In genomic region chr10:66828957-66829356, GRCh38 we compare ENCODE assay signal across 19 cellular contexts.
A peak's percentile ranks its signal among the peaks of the same experiment; 100 is the strongest.
DNase-seq lines count a peak whose midpoint lies in the region; ATAC-seq and TF ChIP-seq lines count a peak whose summit lies in the region.
"Had no signal": no experiment of that assay in that cellular context is flagged by ENCODE, and none has a peak within 500 bp of the region (broad histone marks: within the 10 kb centered on the region; RNA-seq: fewer than 3 reads in every experiment).

No MANE protein-coding gene starts in this region.

- intact Hi-C loops in mammary epithelial cell (cut with micrococcal nuclease) = no loop called here
- intact Hi-C loops in breast epithelium (cut with DNase I; ENCODE audit: low total_unique reads) = no loop called here
- intact Hi-C loops in lower lobe of right lung (cut with DNase I) = no loop called here
- intact Hi-C loops in activated naive CD4-positive, alpha-beta T cell treated with anti-CD3 and anti-CD28 coated beads for 36 hours (cut with micrococcal nuclease) = no loop called here

- no peak overlapping the region for H2AFZ ChIP-seq in mammary epithelial cell (ENCODE audit: low read depth, low read length)

- TF ChIP-seq CTCF in mammary epithelial cell (conservative IDR thresholded peaks at IDR 0.05 in 1 of 2, IDR thresholded peaks at IDR 0.05 in 1 of 2; ENCODE audit: extremely low read depth in 1 of 2, insufficient read depth in 1 of 2, low read depth in 1 of 2, low read length in 2 of 2) = no peak
- no peak for TF ChIP-seq CTCF in breast epithelium (IDR thresholded peaks at IDR 0.05)
- TF ChIP-seq CTCF in astrocyte of the spinal cord (IDR thresholded peaks at IDR 0.05; ENCODE audit: low read depth, low read length) = no peak
- no peak for TF ChIP-seq CTCF in lower lobe of right lung (IDR thresholded peaks at IDR 0.05)

- no TSS peak for BruUV-seq in mammary epithelial cell (replicated peaks; lab: Mats Ljungman, UMichigan)

- dilution Hi-C loops in mammary epithelial cell (cut with HindIII; ENCODE audit: low sequenced_read_pairs) = no loop called here

- H3K36me3 Mint-ChIP-seq in activated T-cell treated with anti-CD3 and anti-CD28 coated beads, Interleukin-2, amount 50 U/mL, for 24 hours (ENCODE audit: low read depth) = no peaks in the 10 kb centered on the region
- H3K36me3 Mint-ChIP-seq in activated naive CD8-positive, alpha-beta T cell treated with anti-CD3 and anti-CD28 coated beads for 36 hours = no peaks in the 10 kb centered on the region
- no peaks in the 10 kb centered on the region for H3K36me3 Mint-ChIP-seq in activated naive CD4-positive, alpha-beta T cell treated with anti-CD3 and anti-CD28 coated beads for 36 hours (ENCODE audit: low read depth)
- H3K36me3 Mint-ChIP-seq: CD8-positive, alpha-beta T cell had no signal

- no peak overlapping the region for H3K9ac ChIP-seq in mammary epithelial cell (ENCODE audit: insufficient read depth, low read length)

- peaks cover 4% of the 10 kb centered on the region for H3K9me3 Mint-ChIP-seq in activated T-cell treated with anti-CD3 and anti-CD28 coated beads, Interleukin-2, amount 50 U/mL, for 24 hours
- no peaks in the 10 kb centered on the region for H3K9me3 Mint-ChIP-seq in activated naive CD8-positive, alpha-beta T cell treated with anti-CD3 and anti-CD28 coated beads for 36 hours
- no peaks in the 10 kb centered on the region for H3K9me3 Mint-ChIP-seq in activated naive CD4-positive, alpha-beta T cell treated with anti-CD3 and anti-CD28 coated beads for 36 hours

- no peaks in the 10 kb centered on the region for H3K4me1 Mint-ChIP-seq in activated T-cell treated with anti-CD3 and anti-CD28 coated beads, Interleukin-2, amount 50 U/mL, for 24 hours (ENCODE audit: low read depth)
- no peaks in the 10 kb centered on the region for H3K4me1 Mint-ChIP-seq in activated naive CD8-positive, alpha-beta T cell treated with anti-CD3 and anti-CD28 coated beads for 36 hours
- H3K4me1 Mint-ChIP-seq in activated naive CD4-positive, alpha-beta T cell treated with anti-CD3 and anti-CD28 coated beads for 36 hours (ENCODE audit: low read depth) = no peaks in the 10 kb centered on the region

- H3K4me3 ChIP-seq in mammary epithelial cell (replicated peaks in 1 of 3; ENCODE audit: insufficient read depth in 1 of 3, low read depth in 2 of 3, low read length in 3 of 3) (no peak overlapping the region), breast epithelium (no peak overlapping the region), astrocyte of the spinal cord (ENCODE audit: low read depth, low read length) (no peak overlapping the region), lower lobe of right lung (no peak overlapping the region)

- H3K79me2 ChIP-seq in mammary epithelial cell (ENCODE audit: insufficient read depth, low read length) = no peaks in the 10 kb centered on the region

- in situ Hi-C loops in mammary epithelial cell (cut with MboI; ENCODE audit: low sequenced_read_pairs in 2 of 2) = no loop called here
- in situ Hi-C loops in astrocyte of the spinal cord (cut with HindIII; ENCODE audit: low sequenced_read_pairs) = no loop called here

- no peaks in the 10 kb centered on the region for H3K36me3 ChIP-seq in mammary epithelial cell (ENCODE audit: insufficient read depth, low read length)
- no peaks in the 10 kb centered on the region for H3K36me3 ChIP-seq in breast epithelium
- no peaks in the 10 kb centered on the region for H3K36me3 ChIP-seq in lower lobe of right lung

- H3K27ac Mint-ChIP-seq in activated T-cell treated with anti-CD3 and anti-CD28 coated beads, Interleukin-2, amount 50 U/mL, for 24 hours = no peak overlapping the region
- no peak overlapping the region for H3K27ac Mint-ChIP-seq in activated naive CD8-positive, alpha-beta T cell treated with anti-CD3 and anti-CD28 coated beads for 36 hours
- no peak overlapping the region for H3K27ac Mint-ChIP-seq in activated naive CD4-positive, alpha-beta T cell treated with anti-CD3 and anti-CD28 coated beads for 36 hours
- H3K27ac Mint-ChIP-seq: CD8-positive, alpha-beta T cell; IgD-negative memory B cell had no signal

- no peaks in the 10 kb centered on the region for H4K20me1 ChIP-seq in mammary epithelial cell (ENCODE audit: insufficient read depth, low read length)

- CTCF ChIA-PET in mammary epithelial cell (lab: Charles Lee; ENCODE audit: low non-redundant PET) = no interaction called here
- CTCF ChIA-PET in HEK293T (lab: Yijun Ruan, JAX) = no interaction called here
- CTCF ChIA-PET in activated naive CD4-positive, alpha-beta T cell treated with anti-CD3 and anti-CD28 coated beads for 36 hours (lab: Charles Lee) = no interaction called here

- no peak overlapping the region for H3K27ac ChIP-seq in mammary epithelial cell (ENCODE audit: insufficient read depth, low read depth, low read length)
- no peak overlapping the region for H3K27ac ChIP-seq in breast epithelium
- no peak overlapping the region for H3K27ac ChIP-seq in lower lobe of right lung

- ATAC-seq in lower lobe of right lung = peak; percentile 51 to 75
- ATAC-seq: CD8-positive, alpha-beta T cell had no signal

- H3K27me3 ChIP-seq in mammary epithelial cell (ENCODE audit: insufficient read depth, low read length) (no peaks in the 10 kb centered on the region), breast epithelium (no peaks in the 10 kb centered on the region), lower lobe of right lung (ENCODE audit: low read depth) (no peaks in the 10 kb centered on the region)

- DNase-seq in mammary epithelial cell (peak; percentile 53), breast epithelium (ENCODE audit: low spot score in 2 of 2) (no peak), astrocyte of the spinal cord (ENCODE audit: low read depth, low spot score) (peak; percentile 18), lower lobe of right lung (no peak), HEK293T (ENCODE audit: extremely low spot score) (no peak)
- DNase-seq in activated T-cell treated with anti-CD3 and anti-CD28 coated beads, Interleukin-2, amount 50 U/mL, for 24 hours = no peak
- no peak for DNase-seq in activated naive CD8-positive, alpha-beta T cell treated with anti-CD3 and anti-CD28 coated beads for 36 hours
- DNase-seq in activated naive CD4-positive, alpha-beta T cell treated with anti-CD3 and anti-CD28 coated beads for 36 hours = no peak
- DNase-seq: 8988T; CD8-positive, alpha-beta T cell; DMS79 treated with DMSO at 0.1 percent for 48 hours; H7; Kasumi-1; NCI-H1417 treated with DMSO at 0.1 percent for 48 hours; NCI-H1930; NCI-H69; NK-92 treated with Interleukin-12 subunit alpha and Interleukin-12 subunit beta, amount 100 ng/mL, for 24 hours; RPMI8226 had no signal

- H3K27me3 Mint-ChIP-seq in activated T-cell treated with anti-CD3 and anti-CD28 coated beads, Interleukin-2, amount 50 U/mL, for 24 hours = no peaks in the 10 kb centered on the region
- no peaks in the 10 kb centered on the region for H3K27me3 Mint-ChIP-seq in activated naive CD8-positive, alpha-beta T cell treated with anti-CD3 and anti-CD28 coated beads for 36 hours
- H3K27me3 Mint-ChIP-seq in activated naive CD4-positive, alpha-beta T cell treated with anti-CD3 and anti-CD28 coated beads for 36 hours (ENCODE audit: low read depth) = no peaks in the 10 kb centered on the region
- H3K27me3 Mint-ChIP-seq: IgD-negative memory B cell had no signal

- 96% methylated on average over 2 of the region's 2 CpGs for WGBS in mammary epithelial cell (ENCODE audit: low coverage, missing lambda C conversion rate)

- no peaks in the 10 kb centered on the region for H3K9me3 ChIP-seq in mammary epithelial cell (replicated peaks; ENCODE audit: insufficient read depth, low read length)
- H3K9me3 ChIP-seq in breast epithelium = no peaks in the 10 kb centered on the region
- H3K9me3 ChIP-seq in lower lobe of right lung = no peaks in the 10 kb centered on the region

- POLR2A ChIA-PET in HEK293T (lab: Yijun Ruan, JAX) = no interaction called here

- no peak for TF ChIP-seq POLR2A in breast epithelium (IDR thresholded peaks at IDR 0.05)

- no peak overlapping the region for H3K4me3 Mint-ChIP-seq in activated T-cell treated with anti-CD3 and anti-CD28 coated beads, Interleukin-2, amount 50 U/mL, for 24 hours
- H3K4me3 Mint-ChIP-seq in activated naive CD8-positive, alpha-beta T cell treated with anti-CD3 and anti-CD28 coated beads for 36 hours = no peak overlapping the region
- no peak overlapping the region for H3K4me3 Mint-ChIP-seq in activated naive CD4-positive, alpha-beta T cell treated with anti-CD3 and anti-CD28 coated beads for 36 hours
- H3K4me3 Mint-ChIP-seq: CD8-positive, alpha-beta T cell; IgD-negative memory B cell had no signal

- H3K4me1 ChIP-seq in mammary epithelial cell (ENCODE audit: insufficient read depth, low read length) = peaks cover 33% of the 10 kb centered on the region
- H3K4me1 ChIP-seq in breast epithelium = no peaks in the 10 kb centered on the region
- no peaks in the 10 kb centered on the region for H3K4me1 ChIP-seq in lower lobe of right lung

- no peak overlapping the region for H3K4me2 ChIP-seq in mammary epithelial cell (ENCODE audit: insufficient read depth, low read depth, low read length)

TF ChIP-seq in HEK293T, 16 proteins besides CTCF, POLR2A, EP300 and RAD21:
- TF ChIP-seq CTBP1 (IDR thresholded peaks at IDR 0.05; ENCODE audit: borderline replicate concordance) (no peak), ARNT (IDR thresholded peaks at IDR 0.05) (no peak), ELF4 (IDR thresholded peaks at IDR 0.05) (no peak), HDGF (IDR thresholded peaks at IDR 0.05; ENCODE audit: borderline replicate concordance) (no peak), LEF1 (IDR thresholded peaks at IDR 0.05; ENCODE audit: borderline replicate concordance) (no peak), FOXA1 (IDR thresholded peaks at IDR 0.05) (no peak), FOXK2 (IDR thresholded peaks at IDR 0.05) (no peak), NFRKB (IDR thresholded peaks at IDR 0.05) (no peak), TARDBP (IDR thresholded peaks at IDR 0.05) (no peak), ZNF384 (IDR thresholded peaks at IDR 0.05) (no peak), SUZ12 (IDR thresholded peaks at IDR 0.05) (no peak), L3MBTL2 (conservative IDR thresholded peaks at IDR 0.05) (no peak), BHLHE40 (IDR thresholded peaks at IDR 0.05; ENCODE audit: borderline replicate concordance) (no peak)
- TF ChIP-seq, protein P1, sequence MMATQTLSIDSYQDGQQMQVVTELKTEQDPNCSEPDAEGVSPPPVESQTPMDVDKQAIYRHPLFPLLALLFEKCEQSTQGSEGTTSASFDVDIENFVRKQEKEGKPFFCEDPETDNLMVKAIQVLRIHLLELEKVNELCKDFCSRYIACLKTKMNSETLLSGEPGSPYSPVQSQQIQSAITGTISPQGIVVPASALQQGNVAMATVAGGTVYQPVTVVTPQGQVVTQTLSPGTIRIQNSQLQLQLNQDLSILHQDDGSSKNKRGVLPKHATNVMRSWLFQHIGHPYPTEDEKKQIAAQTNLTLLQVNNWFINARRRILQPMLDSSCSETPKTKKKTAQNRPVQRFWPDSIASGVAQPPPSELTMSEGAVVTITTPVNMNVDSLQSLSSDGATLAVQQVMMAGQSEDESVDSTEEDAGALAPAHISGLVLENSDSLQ (IDR thresholded peaks at IDR 0.05) = no peak

Comparison
In these comparisons a context has a peak if more than half of its experiments do, and no peak if none do; other contexts are left out.
1. DNase-seq: peak in mammary epithelial cell (single experiment) and astrocyte of the spinal cord (single experiment); none in breast epithelium (0 of 2), lower lobe of right lung (single experiment), HEK293T (single experiment), activated T-cell treated with anti-CD3 and anti-CD28 coated beads, Interleukin-2, amount 50 U/mL, for 24 hours (single experiment), activated naive CD8-positive, alpha-beta T cell treated with anti-CD3 and anti-CD28 coated beads for 36 hours (single experiment) and activated naive CD4-positive, alpha-beta T cell treated with anti-CD3 and anti-CD28 coated beads for 36 hours (single experiment).